ENCODE assay signal across 1 cellular context in genomic region chr15:99305761-99306505, GRCh38.
TF ChIP-seq lines count a peak whose summit lies in the region.

No MANE protein-coding gene starts in this region.

TF ChIP-seq in HepG2, 621 proteins besides CTCF, POLR2A, EP300 and RAD21 (continued from another document and continues in another):
- TF ChIP-seq ZNF513 (CRISPR knock-in tag; conservative IDR thresholded peaks at IDR 0.05) (no peak), MTF2 (CRISPR knock-in tag; IDR thresholded peaks at IDR 0.05; ENCODE audit: borderline replicate concordance) (no peak), PLRG1 (conservative IDR thresholded peaks at IDR 0.05) (no peak), MEF2D (CRISPR knock-in tag; IDR thresholded peaks at IDR 0.05) (peak; percentile 69; the same call in 1 of the 2 replicates), HDAC2 (CRISPR knock-in tag; IDR thresholded peaks at IDR 0.05) (no peak), ZNF317 (CRISPR knock-in tag; IDR thresholded peaks at IDR 0.05) (no peak), REL (CRISPR knock-in tag; conservative IDR thresholded peaks at IDR 0.05) (no peak), ARID2 (CRISPR knock-in tag; IDR thresholded peaks at IDR 0.05; ENCODE audit: borderline replicate concordance) (no peak), NAIF1 (CRISPR knock-in tag; IDR thresholded peaks at IDR 0.05; ENCODE audit: borderline replicate concordance) (no peak), ARID5B (CRISPR knock-in tag; IDR thresholded peaks at IDR 0.05) (peak; percentile 77), SOX13 (IDR thresholded peaks at IDR 0.05) (no peak), SOX13 (CRISPR knock-in tag; conservative IDR thresholded peaks at IDR 0.05 in 1 of 2, IDR thresholded peaks at IDR 0.05 in 1 of 2) (peak in 1 of 2 experiments; percentile 50; a peak in 1 of 4 replicates), HBP1 (CRISPR knock-in tag; IDR thresholded peaks at IDR 0.05; ENCODE audit: low read depth) (no peak), MED1 (CRISPR knock-in tag; IDR thresholded peaks at IDR 0.05) (0 out of 2 replicates have a peak, but pooled peaks have one; percentile 18), ZNF557 (CRISPR knock-in tag; IDR thresholded peaks at IDR 0.05) (no peak), TEAD3 (CRISPR knock-in tag; optimal IDR thresholded peaks at IDR 0.05; ENCODE audit: borderline replicate concordance) (peak; percentile 53), IRF2 (CRISPR knock-in tag; IDR thresholded peaks at IDR 0.05) (no peak), FOXP4 (CRISPR knock-in tag; IDR thresholded peaks at IDR 0.05) (0 out of 2 replicates have a peak, but pooled peaks have one; percentile 36), PPARG (CRISPR knock-in tag; conservative IDR thresholded peaks at IDR 0.05) (no peak), KDM6A (CRISPR knock-in tag; IDR thresholded peaks at IDR 0.05; ENCODE audit: low read depth) (no peak), GTF3A (CRISPR knock-in tag; conservative IDR thresholded peaks at IDR 0.05) (no peak), ZNF446 (CRISPR knock-in tag; IDR thresholded peaks at IDR 0.05) (no peak), JUNB (CRISPR knock-in tag; IDR thresholded peaks at IDR 0.05; ENCODE audit: borderline replicate concordance) (no peak), REPIN1 (CRISPR knock-in tag; IDR thresholded peaks at IDR 0.05; ENCODE audit: borderline replicate concordance, low read depth) (no peak), NFIB (CRISPR knock-in tag; IDR thresholded peaks at IDR 0.05; ENCODE audit: borderline replicate concordance) (no peak), ETV6 (CRISPR knock-in tag; conservative IDR thresholded peaks at IDR 0.05) (no peak), NR2F1 (CRISPR knock-in tag; IDR thresholded peaks at IDR 0.05) (no peak), ZNF335 (CRISPR knock-in tag; IDR thresholded peaks at IDR 0.05) (no peak), ZNF564 (CRISPR knock-in tag; IDR thresholded peaks at IDR 0.05) (no peak), ARID3A (IDR thresholded peaks at IDR 0.05; ENCODE audit: low read depth, low read length) (no peak), CENPT (CRISPR knock-in tag; IDR thresholded peaks at IDR 0.05; ENCODE audit: low read depth) (no peak), DZIP1 (CRISPR knock-in tag; IDR thresholded peaks at IDR 0.05) (no peak), ZKSCAN8 (CRISPR knock-in tag; IDR thresholded peaks at IDR 0.05; ENCODE audit: borderline replicate concordance) (no peak), MAX (IDR thresholded peaks at IDR 0.05) (no peak), ZHX2 (IDR thresholded peaks at IDR 0.05; ENCODE audit: low read depth) (no peak), ZHX2 (CRISPR knock-in tag; IDR thresholded peaks at IDR 0.05; ENCODE audit: borderline replicate concordance) (no peak), HNF4G (IDR thresholded peaks at IDR 0.05; ENCODE audit: borderline replicate concordance, low read depth, low read length) (0 out of 2 replicates have a peak, but pooled peaks have one; percentile 11), HNF4G (CRISPR knock-in tag; IDR thresholded peaks at IDR 0.05; ENCODE audit: borderline replicate concordance, low read depth) (no peak), CCDC6 (CRISPR knock-in tag; IDR thresholded peaks at IDR 0.05) (no peak), ZNF530 (CRISPR knock-in tag; IDR thresholded peaks at IDR 0.05; ENCODE audit: low read depth) (no peak), THAP7 (CRISPR knock-in tag; IDR thresholded peaks at IDR 0.05) (no peak), ZNF17 (CRISPR knock-in tag; IDR thresholded peaks at IDR 0.05) (no peak)
